In genomic region chr17:32286518-32286900, GRCh38 we compare ENCODE assay signal across 1 cellular context.
TF ChIP-seq lines count a peak whose summit lies in the region.

No MANE protein-coding gene starts in this region.

TF ChIP-seq in K562, 482 proteins besides CTCF, POLR2A, EP300 and RAD21 (continues in another document):
- TF ChIP-seq CBX3 (IDR thresholded peaks at IDR 0.05; ENCODE audit: borderline replicate concordance in 1 of 2, low read length in 2 of 2) (peak in 1 of 2 experiments; percentile 53; a peak in 1 of 3 replicates), PYGO2 (tag; IDR thresholded peaks at IDR 0.05) (no peak), TEAD4 (IDR thresholded peaks at IDR 0.05; ENCODE audit: low read length) (peak; percentile 80), TEAD4 (CRISPR knock-in tag; IDR thresholded peaks at IDR 0.05; ENCODE audit: borderline replicate concordance) (no peak), FOSL1 (tag; conservative IDR thresholded peaks at IDR 0.05) (peak; percentile 89), ZNF133 (CRISPR knock-in tag; IDR thresholded peaks at IDR 0.05) (no peak), RBM15 (IDR thresholded peaks at IDR 0.05; ENCODE audit: insufficient read depth, low read length) (no peak), TRIM24 (IDR thresholded peaks at IDR 0.05) (peak in 1 of 2 experiments; percentile 63; a peak in 1 of 4 replicates), MAFF (IDR thresholded peaks at IDR 0.05; ENCODE audit: low read length) (peak; percentile 97), JUN (IDR thresholded peaks at IDR 0.05; ENCODE audit: borderline replicate concordance, low read depth, low read length) (peak; percentile 65; the same call in 1 of the 2 replicates), JUN (CRISPR knock-in tag; IDR thresholded peaks at IDR 0.05; ENCODE audit: borderline replicate concordance) (no peak), MTA3 (IDR thresholded peaks at IDR 0.05; ENCODE audit: borderline replicate concordance) (0 out of 2 replicates have a peak, but pooled peaks have one; percentile 42), CREB1 (IDR thresholded peaks at IDR 0.05) (no peak), CREB1 (CRISPR knock-in tag; IDR thresholded peaks at IDR 0.05) (no peak), BRF1 (IDR thresholded peaks at IDR 0.05; ENCODE audit: borderline replicate concordance, extremely low read depth, insufficient read length) (no peak), SRSF7 (optimal IDR thresholded peaks at IDR 0.05; ENCODE audit: low read depth, low read length) (no peak), MECOM (CRISPR knock-in tag; IDR thresholded peaks at IDR 0.05) (no peak), CBFA2T2 (conservative IDR thresholded peaks at IDR 0.05) (peak; percentile 75), ARNT (IDR thresholded peaks at IDR 0.05) (peak in 1 of 2 experiments; percentile 68; a peak in 1 of 4 replicates), TFAP4 (CRISPR knock-in tag; IDR thresholded peaks at IDR 0.05; ENCODE audit: borderline replicate concordance) (peak; percentile 86), CHD7 (IDR thresholded peaks at IDR 0.05; ENCODE audit: low read depth, low read length) (no peak), RB1 (IDR thresholded peaks at IDR 0.05; ENCODE audit: low read depth) (no peak), KLF16 (IDR thresholded peaks at IDR 0.05) (peak; percentile 60), KDM1A (IDR thresholded peaks at IDR 0.05) (peak; percentile 35 to 36; a peak in 2 of 4 replicates), MYNN (IDR thresholded peaks at IDR 0.05) (peak; percentile 82; the same call in 1 of the 2 replicates), MYNN (CRISPR knock-in tag; IDR thresholded peaks at IDR 0.05) (no peak), BACH1 (tag; IDR thresholded peaks at IDR 0.05) (peak; percentile 68), CBX5 (IDR thresholded peaks at IDR 0.05; ENCODE audit: borderline replicate concordance, low read depth) (0 out of 2 replicates have a peak, but pooled peaks have one; percentile 16), SAFB2 (IDR thresholded peaks at IDR 0.05; ENCODE audit: borderline replicate concordance, low read depth, low read length, severe bottlenecking) (no peak), TFAM (CRISPR knock-in tag; conservative IDR thresholded peaks at IDR 0.05) (no peak), KDM4B (IDR thresholded peaks at IDR 0.05; ENCODE audit: borderline replicate concordance in 2 of 2, low read depth in 1 of 2) (no peak), BCOR (IDR thresholded peaks at IDR 0.05) (0 out of 2 replicates have a peak, but pooled peaks have one; percentile 34), ZFP36 (IDR thresholded peaks at IDR 0.05; ENCODE audit: low read depth, low read length, partially characterized antibody) (no peak), SMAD3 (CRISPR knock-in tag; conservative IDR thresholded peaks at IDR 0.05) (no peak), PRMT5 (CRISPR knock-in tag; IDR thresholded peaks at IDR 0.05) (no peak), TAL1 (IDR thresholded peaks at IDR 0.05) (peak; percentile 83), POLR2B (IDR thresholded peaks at IDR 0.05; ENCODE audit: low read depth, partially characterized antibody) (no peak), STAT5A (IDR thresholded peaks at IDR 0.05; ENCODE audit: borderline replicate concordance, low read length) (peak; percentile 50; the same call in 1 of the 2 replicates), HDAC2 (IDR thresholded peaks at IDR 0.05) (peak; percentile 57), RBFOX2 (IDR thresholded peaks at IDR 0.05; ENCODE audit: low read depth, low read length) (no peak), MAFK (IDR thresholded peaks at IDR 0.05; ENCODE audit: low read length) (peak; percentile 87), SMARCE1 (IDR thresholded peaks at IDR 0.05) (peak; percentile 91)
- TF ChIP-seq, protein P1, sequence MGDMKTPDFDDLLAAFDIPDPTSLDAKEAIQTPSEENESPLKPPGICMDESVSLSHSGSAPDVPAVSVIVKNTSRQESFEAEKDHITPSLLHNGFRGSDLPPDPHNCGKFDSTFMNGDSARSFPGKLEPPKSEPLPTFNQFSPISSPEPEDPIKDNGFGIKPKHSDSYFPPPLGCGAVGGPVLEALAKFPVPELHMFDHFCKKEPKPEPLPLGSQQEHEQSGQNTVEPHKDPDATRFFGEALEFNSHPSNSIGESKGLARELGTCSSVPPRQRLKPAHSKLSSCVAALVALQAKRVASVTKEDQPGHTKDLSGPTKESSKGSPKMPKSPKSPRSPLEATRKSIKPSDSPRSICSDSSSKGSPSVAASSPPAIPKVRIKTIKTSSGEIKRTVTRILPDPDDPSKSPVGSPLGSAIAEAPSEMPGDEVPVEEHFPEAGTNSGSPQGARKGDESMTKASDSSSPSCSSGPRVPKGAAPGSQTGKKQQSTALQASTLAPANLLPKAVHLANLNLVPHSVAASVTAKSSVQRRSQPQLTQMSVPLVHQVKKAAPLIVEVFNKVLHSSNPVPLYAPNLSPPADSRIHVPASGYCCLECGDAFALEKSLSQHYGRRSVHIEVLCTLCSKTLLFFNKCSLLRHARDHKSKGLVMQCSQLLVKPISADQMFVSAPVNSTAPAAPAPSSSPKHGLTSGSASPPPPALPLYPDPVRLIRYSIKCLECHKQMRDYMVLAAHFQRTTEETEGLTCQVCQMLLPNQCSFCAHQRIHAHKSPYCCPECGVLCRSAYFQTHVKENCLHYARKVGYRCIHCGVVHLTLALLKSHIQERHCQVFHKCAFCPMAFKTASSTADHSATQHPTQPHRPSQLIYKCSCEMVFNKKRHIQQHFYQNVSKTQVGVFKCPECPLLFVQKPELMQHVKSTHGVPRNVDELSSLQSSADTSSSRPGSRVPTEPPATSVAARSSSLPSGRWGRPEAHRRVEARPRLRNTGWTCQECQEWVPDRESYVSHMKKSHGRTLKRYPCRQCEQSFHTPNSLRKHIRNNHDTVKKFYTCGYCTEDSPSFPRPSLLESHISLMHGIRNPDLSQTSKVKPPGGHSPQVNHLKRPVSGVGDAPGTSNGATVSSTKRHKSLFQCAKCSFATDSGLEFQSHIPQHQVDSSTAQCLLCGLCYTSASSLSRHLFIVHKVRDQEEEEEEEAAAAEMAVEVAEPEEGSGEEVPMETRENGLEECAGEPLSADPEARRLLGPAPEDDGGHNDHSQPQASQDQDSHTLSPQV (IDR thresholded peaks at IDR 0.05): peak; percentile 78
- TF ChIP-seq, protein P2, sequence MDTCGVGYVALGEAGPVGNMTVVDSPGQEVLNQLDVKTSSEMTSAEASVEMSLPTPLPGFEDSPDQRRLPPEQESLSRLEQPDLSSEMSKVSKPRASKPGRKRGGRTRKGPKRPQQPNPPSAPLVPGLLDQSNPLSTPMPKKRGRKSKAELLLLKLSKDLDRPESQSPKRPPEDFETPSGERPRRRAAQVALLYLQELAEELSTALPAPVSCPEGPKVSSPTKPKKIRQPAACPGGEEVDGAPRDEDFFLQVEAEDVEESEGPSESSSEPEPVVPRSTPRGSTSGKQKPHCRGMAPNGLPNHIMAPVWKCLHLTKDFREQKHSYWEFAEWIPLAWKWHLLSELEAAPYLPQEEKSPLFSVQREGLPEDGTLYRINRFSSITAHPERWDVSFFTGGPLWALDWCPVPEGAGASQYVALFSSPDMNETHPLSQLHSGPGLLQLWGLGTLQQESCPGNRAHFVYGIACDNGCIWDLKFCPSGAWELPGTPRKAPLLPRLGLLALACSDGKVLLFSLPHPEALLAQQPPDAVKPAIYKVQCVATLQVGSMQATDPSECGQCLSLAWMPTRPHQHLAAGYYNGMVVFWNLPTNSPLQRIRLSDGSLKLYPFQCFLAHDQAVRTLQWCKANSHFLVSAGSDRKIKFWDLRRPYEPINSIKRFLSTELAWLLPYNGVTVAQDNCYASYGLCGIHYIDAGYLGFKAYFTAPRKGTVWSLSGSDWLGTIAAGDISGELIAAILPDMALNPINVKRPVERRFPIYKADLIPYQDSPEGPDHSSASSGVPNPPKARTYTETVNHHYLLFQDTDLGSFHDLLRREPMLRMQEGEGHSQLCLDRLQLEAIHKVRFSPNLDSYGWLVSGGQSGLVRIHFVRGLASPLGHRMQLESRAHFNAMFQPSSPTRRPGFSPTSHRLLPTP (IDR thresholded peaks at IDR 0.05; ENCODE audit: borderline replicate concordance, extremely low read depth, insufficient read length): no peak
- TF ChIP-seq, protein P3, sequence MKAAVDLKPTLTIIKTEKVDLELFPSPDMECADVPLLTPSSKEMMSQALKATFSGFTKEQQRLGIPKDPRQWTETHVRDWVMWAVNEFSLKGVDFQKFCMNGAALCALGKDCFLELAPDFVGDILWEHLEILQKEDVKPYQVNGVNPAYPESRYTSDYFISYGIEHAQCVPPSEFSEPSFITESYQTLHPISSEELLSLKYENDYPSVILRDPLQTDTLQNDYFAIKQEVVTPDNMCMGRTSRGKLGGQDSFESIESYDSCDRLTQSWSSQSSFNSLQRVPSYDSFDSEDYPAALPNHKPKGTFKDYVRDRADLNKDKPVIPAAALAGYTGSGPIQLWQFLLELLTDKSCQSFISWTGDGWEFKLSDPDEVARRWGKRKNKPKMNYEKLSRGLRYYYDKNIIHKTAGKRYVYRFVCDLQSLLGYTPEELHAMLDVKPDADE (conservative IDR thresholded peaks at IDR 0.05; ENCODE audit: control insufficient read depth, low read depth, low read length): 0 out of 2 replicates have a peak, but pooled peaks have one; percentile 32
